ENCODE assay signal across 8 cellular contexts in the genomic region with DNA sequence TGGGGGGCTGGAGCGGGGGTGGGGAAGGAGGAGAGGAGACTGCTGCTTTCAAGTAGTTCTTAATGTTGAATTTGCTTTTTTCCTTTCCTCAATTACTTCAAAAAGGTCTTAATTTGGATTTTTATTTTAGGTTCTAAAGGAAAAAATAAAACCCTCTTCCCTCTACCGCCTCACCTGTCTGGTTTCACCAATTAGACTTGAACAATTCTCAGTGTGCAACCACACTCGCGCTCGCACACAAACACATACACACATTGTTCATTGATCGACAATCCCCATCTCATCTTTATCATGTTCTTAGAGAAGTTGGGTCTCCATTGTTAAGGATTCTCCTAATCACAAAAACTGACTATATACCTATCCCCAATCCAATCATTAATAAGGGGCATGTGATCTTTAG.
A peak's percentile ranks its signal among the peaks of the same experiment; 100 is the strongest.
DNase-seq lines count a peak whose midpoint lies in the region; FAIRE-seq and TF ChIP-seq lines count a peak whose summit lies in the region.

No MANE protein-coding gene starts in this region.

- 85 to 92% methylated on average over 6 of the region's 6 CpGs for WGBS in sigmoid colon, 2 donors

- TF ChIP-seq CTCF in WI38 (IDR thresholded peaks at IDR 0.05; ENCODE audit: low read depth, low read length) (no peak), foreskin fibroblast (IDR thresholded peaks at IDR 0.05; ENCODE audit: low read depth, low read length) (no peak), sigmoid colon (IDR thresholded peaks at IDR 0.05) (no peak)

- in situ Hi-C loops in KBM-7 (cut with MboI; ENCODE audit: low pct_unique_long_range_greater_than_20kb, low sequenced_read_pairs): loop anchor here (25.0 kb wide), 1 partner anchor 953 kb away; a partner anchor contains a TSS

- intact Hi-C loops in sigmoid colon (cut with DNase I): no loop called here

- H3K27ac ChIP-seq in sigmoid colon: peak overlapping the region; percentile 84 to 88 (median 86)

- FAIRE-seq in GM19239 (lab: Jason Lieb, UNC): peak; percentile 59

- no peaks in the 10 kb centered on the region for H3K27me3 ChIP-seq in sigmoid colon

- no peak for TF ChIP-seq POLR2A in sigmoid colon (IDR thresholded peaks at IDR 0.05)

- no peak for TF ChIP-seq EP300 in sigmoid colon (IDR thresholded peaks at IDR 0.05)

- peaks cover 0 to 22% (median 7%) of the 10 kb centered on the region in 4 donors for H3K4me1 ChIP-seq in sigmoid colon

- H3K9me3 ChIP-seq in sigmoid colon: no peaks in the 10 kb centered on the region

- DNase-seq in GM19239 (ENCODE audit: insufficient read length, low spot score): no peak
- DNase-seq in foreskin fibroblast: no peak
- no peak for DNase-seq in sigmoid colon
- DNase-seq in T-helper 9 cell: no peak
- DNase-seq in NOMO-1 treated with dmso at 0.1 percent for 144 hours (lab: John Stamatoyannopoulos, UW; ENCODE audit: unreplicated experiment): no peak
- no peak for DNase-seq in NK-92 treated with Interleukin-12 subunit alpha and Interleukin-12 subunit beta, amount 100 ng/mL, for 24 hours (lab: John Stamatoyannopoulos, UW)
- DNase-seq in KBM-7: no peak

- H3K4me3 ChIP-seq in WI38 (ENCODE audit: low read depth, low read length) (peak overlapping the region; percentile 51), foreskin fibroblast (ENCODE audit: low read depth in 1 of 2, low read length in 2 of 2) (peak overlapping the region; percentile 40 to 66), sigmoid colon (peak overlapping the region in 2 of 4 donors; percentile 51 to 53)

- H3K36me3 ChIP-seq in sigmoid colon: no peaks in the 10 kb centered on the region
